Comparison of ENCODE assay signal across 13 cellular contexts in genomic region chr15:98937413-98938104, GRCh38.
DNase-seq lines count a peak whose midpoint lies in the region; ATAC-seq and TF ChIP-seq lines count a peak whose summit lies in the region.
"Had no signal": no experiment of that assay in that cellular context is flagged by ENCODE, and none has a peak within 500 bp of the region (broad histone marks: within the 10 kb centered on the region; RNA-seq: fewer than 3 reads in every experiment).

No MANE protein-coding gene starts in this region.

- no peaks in the 10 kb centered on the region for H3K27me3 Mint-ChIP-seq in T-helper 17 cell

- WGBS in upper lobe of left lung, 2 donors, result 87 to 95% methylated on average over 7 of the region's 7 CpGs

- H3K9me3 ChIP-seq in T-helper 17 cell (ENCODE audit: control insufficient read depth, low read length, poor library complexity, severe bottlenecking) (no peaks in the 10 kb centered on the region), upper lobe of left lung (no peaks in the 10 kb centered on the region)
- H3K9me3 ChIP-seq: spleen had no signal

- peaks cover 0 to 14% (median 6%) of the 10 kb centered on the region in 4 donors for H3K4me1 ChIP-seq in upper lobe of left lung
- H3K4me1 ChIP-seq: neural progenitor cell, spleen had no signal

- H3K27me3 ChIP-seq in upper lobe of left lung, result no peaks in the 10 kb centered on the region
- H3K27me3 ChIP-seq: neural progenitor cell, spleen had no signal

- no peak overlapping the region for H3K27ac ChIP-seq in upper lobe of left lung
- H3K27ac ChIP-seq: neural progenitor cell, spleen had no signal

- peak; percentile 55 for DNase-seq in GM20000 (ENCODE audit: low spot score)
- no peak for DNase-seq in T-helper 17 cell
- no peak for DNase-seq in hypothalamus (lab: John Stamatoyannopoulos, UW)
- DNase-seq in cerebellar nuclear complex (lab: John Stamatoyannopoulos, UW), result no peak
- no peak for DNase-seq in GM03348 (ENCODE audit: low spot score)
- DNase-seq in upper lobe of left lung, result no peak
- DNase-seq: CD8-positive, alpha-beta memory T cell; PC-3 had no signal

- no peaks in the 10 kb centered on the region for H3K4me1 Mint-ChIP-seq in T-helper 17 cell
- H3K4me1 Mint-ChIP-seq: CD8-positive, alpha-beta memory T cell had no signal

- no peak for TF ChIP-seq POLR2A in upper lobe of left lung (IDR thresholded peaks at IDR 0.05)

- TF ChIP-seq EP300 in upper lobe of left lung (IDR thresholded peaks at IDR 0.05), result no peak

- peaks cover 3% of the 10 kb centered on the region for H3K36me3 Mint-ChIP-seq in T-helper 17 cell (ENCODE audit: low read depth)

- H3K27ac Mint-ChIP-seq in T-helper 17 cell, result peak overlapping the region; percentile 53
- H3K27ac Mint-ChIP-seq: CD8-positive, alpha-beta memory T cell; neural progenitor cell had no signal

- peaks cover 5 to 75% (median 29%) of the 10 kb centered on the region in 4 donors for H3K36me3 ChIP-seq in upper lobe of left lung
- H3K36me3 ChIP-seq: neural progenitor cell had no signal

- no peak overlapping the region for H3K4me3 ChIP-seq in upper lobe of left lung
- H3K4me3 ChIP-seq: neural progenitor cell, spleen had no signal

- peak; percentile 88 for ATAC-seq in GM18519 (IDR thresholded peaks at IDR 0.05; ENCODE audit: low FRiP score, unreplicated experiment)
- ATAC-seq in HG02885 (IDR thresholded peaks at IDR 0.05; ENCODE audit: poor library complexity, unreplicated experiment), result peak; percentile 85
- no peak for ATAC-seq in T-helper 17 cell
- no peak for ATAC-seq in upper lobe of left lung (ENCODE audit: low FRiP score in 2 of 2)
- ATAC-seq: left lobe of liver, PC-3 had no signal

- H3K4me3 Mint-ChIP-seq in T-helper 17 cell, result no peak overlapping the region
- H3K4me3 Mint-ChIP-seq: CD8-positive, alpha-beta memory T cell; neural progenitor cell had no signal

- no peak for TF ChIP-seq CTCF in GM20000 (IDR thresholded peaks at IDR 0.05; ENCODE audit: extremely low read depth, missing control alignments)
- TF ChIP-seq CTCF in upper lobe of left lung (IDR thresholded peaks at IDR 0.05), result no peak

Comparison
In these comparisons a context has a peak if more than half of its experiments do, and no peak if none do; other contexts are left out.
1. ATAC-seq: peak in GM18519 (single experiment) and HG02885 (single experiment); none in T-helper 17 cell (single experiment) and upper lobe of left lung (0 of 2).